ENCODE assay signal across 8 cellular contexts in genomic region chr5:71586052-71586940, GRCh38. TPM values are rescaled to one million over a fixed set of nuclear protein-coding genes. Genes with fewer than 3 reads are reported as not detected.
A peak's percentile ranks its signal among the peaks of the same experiment; 100 is the strongest.
DNase-seq lines count a peak whose midpoint lies in the region; ATAC-seq, FAIRE-seq and TF ChIP-seq lines count a peak whose summit lies in the region.

No MANE protein-coding gene starts in this region.

- no peak for FAIRE-seq in H54 (lab: Jason Lieb, UNC)

- H3K9me3 ChIP-seq in CD8-positive, alpha-beta memory T cell (ENCODE audit: low read length) = no peaks in the 10 kb centered on the region
- H3K9me3 ChIP-seq in muscle layer of colon (ENCODE audit: low read length) = no peaks in the 10 kb centered on the region

- peak overlapping the region; percentile 81 for H3K27ac ChIP-seq in CD8-positive, alpha-beta memory T cell (ENCODE audit: low read depth, low read length)
- peak overlapping the region; percentile 78 for H3K27ac ChIP-seq in cingulate gyrus (ENCODE audit: low read depth, low read length)
- peak overlapping the region; percentile 48 for H3K27ac ChIP-seq in muscle layer of colon (ENCODE audit: low read depth, low read length)

- H3K36me3 ChIP-seq in CD8-positive, alpha-beta memory T cell (ENCODE audit: insufficient read depth, low read length) = no peaks in the 10 kb centered on the region
- no peaks in the 10 kb centered on the region for H3K36me3 ChIP-seq in muscle layer of colon (ENCODE audit: insufficient read depth, low read length)

- no peaks in the 10 kb centered on the region for H3K27me3 Mint-ChIP-seq in CD8-positive, alpha-beta memory T cell

- POLR2A ChIA-PET in CD8-positive, alpha-beta memory T cell (lab: Charles Lee) = interaction anchor here (2.8 kb wide), 1 partner anchor 15 kb away, joined by 11 read pairs; no protein-coding TSS in a partner anchor

- H3K27me3 ChIP-seq in CD8-positive, alpha-beta memory T cell (ENCODE audit: insufficient read depth, low read length, poor library complexity, severe bottlenecking) = no peaks in the 10 kb centered on the region
- no peaks in the 10 kb centered on the region for H3K27me3 ChIP-seq in muscle layer of colon (ENCODE audit: control insufficient read depth in 1 of 2, insufficient read depth in 2 of 2, low read length in 2 of 2)

- no peak for ATAC-seq in HG03439 (IDR thresholded peaks at IDR 0.05; ENCODE audit: unreplicated experiment)

- peak in 1 of 5 donors; percentile 51 for DNase-seq in CD8-positive, alpha-beta memory T cell
- DNase-seq in H54 (ENCODE audit: insufficient read length, low spot score) = peak; percentile 16
- peak; percentile 96 for DNase-seq in OCI-M1 (lab: John Stamatoyannopoulos, UW)
- DNase-seq in effector CD8-positive, alpha-beta T cell (lab: John Stamatoyannopoulos, UW) = no peak
- no peak for DNase-seq in kidney glomerular epithelial cell (lab: John Stamatoyannopoulos, UW)

- CTCF ChIA-PET in CD8-positive, alpha-beta memory T cell (lab: Charles Lee) = interaction anchor here (1.6 to 2.7 kb wide), 2 partner anchors 15 to 18 kb away, joined by 3 to 23 read pairs; no protein-coding TSS in a partner anchor

- peaks cover 32% of the 10 kb centered on the region for H3K4me1 ChIP-seq in CD8-positive, alpha-beta memory T cell (ENCODE audit: insufficient read depth, low read length)
- peaks cover 12% of the 10 kb centered on the region for H3K4me1 ChIP-seq in muscle layer of colon (ENCODE audit: insufficient read depth, low read length)

- H3K4me3 Mint-ChIP-seq in CD8-positive, alpha-beta memory T cell = peak overlapping the region; percentile 90 to 99 (median 94)

- peak overlapping the region; percentile 8 for H3K9ac ChIP-seq in muscle layer of colon (ENCODE audit: low read length)

- no peak for TF ChIP-seq POLR2A in H54 (IDR thresholded peaks at IDR 0.05; ENCODE audit: low read depth, low read length)

- no peaks in the 10 kb centered on the region for H3K9me3 Mint-ChIP-seq in CD8-positive, alpha-beta memory T cell

- H3K36me3 Mint-ChIP-seq in CD8-positive, alpha-beta memory T cell = peaks cover 0 to 7% (median 0%) of the 10 kb centered on the region in 3 donors

- peaks cover 40 to 47% (median 43%) of the 10 kb centered on the region in 3 donors for H3K4me1 Mint-ChIP-seq in CD8-positive, alpha-beta memory T cell

- H3K4me3 ChIP-seq in CD8-positive, alpha-beta memory T cell (ENCODE audit: low read length) = peak overlapping the region; percentile 75
- H3K4me3 ChIP-seq in muscle layer of colon (ENCODE audit: low read depth in 1 of 2, low read length in 2 of 2) = peak overlapping the region; percentile 79 to 89

- H3K27ac Mint-ChIP-seq in CD8-positive, alpha-beta memory T cell = peak overlapping the region; percentile 84 to 100 (median 99)

RNA-seq across cellular contexts. Expression of gene MCCC2, which starts 0.8 kb away (rescaled TPM):
- total RNA-seq in CD8-positive, alpha-beta memory T cell = 10 to 100 TPM; 62.8 to 63.8 TPM
- polyA plus RNA-seq in CD8-positive, alpha-beta memory T cell = 26.0 TPM

Comparison
In these comparisons a context has a peak if more than half of its experiments do, and no peak if none do; other contexts are left out.
1. DNase-seq: peak in H54 (single experiment) and OCI-M1 (single experiment); none in effector CD8-positive, alpha-beta T cell (single experiment) and kidney glomerular epithelial cell (single experiment).
2. Peak in every context shown above with its lines, with median percentiles within 50 percentile points of each other: H3K27ac ChIP-seq.